13 cellular contexts compared by ENCODE assay signal in genomic region chr15:66912001-66912400, GRCh38.
DNase-seq lines count a peak whose midpoint lies in the region; ATAC-seq and TF ChIP-seq lines count a peak whose summit lies in the region.
"Had no signal": no experiment of that assay in that cellular context is flagged by ENCODE, and none has a peak within 500 bp of the region (broad histone marks: within the 10 kb centered on the region; RNA-seq: fewer than 3 reads in every experiment).

No MANE protein-coding gene starts in this region.

- H2BK120ac ChIP-seq in mesendoderm (ENCODE audit: low read depth, low read length): no peak overlapping the region

- peak overlapping the region; percentile 1 for H3K27ac Mint-ChIP-seq in CD8-positive, alpha-beta T cell

- in situ Hi-C loops in ACHN (cut with HindIII; ENCODE audit: low pct_ligation_motif_present, low pct_unique_long_range_greater_than_20kb, low sequenced_read_pairs): no loop called here

- peaks cover 5% of the 10 kb centered on the region for H3K27me3 Mint-ChIP-seq in CD8-positive, alpha-beta T cell (ENCODE audit: low read depth)

- no peak overlapping the region for H3K4me3 ChIP-seq in CD8-positive, alpha-beta T cell (ENCODE audit: low read depth, low read length)
- H3K4me3 ChIP-seq in left lung (no peak overlapping the region), mesendoderm (ENCODE audit: low read length) (no peak overlapping the region)
- H3K4me3 ChIP-seq: ascending aorta had no signal

- no peak overlapping the region for H4K8ac ChIP-seq in mesendoderm (ENCODE audit: low read depth, low read length)

- no peak overlapping the region for H3K4ac ChIP-seq in mesendoderm (ENCODE audit: low read depth, low read length)

- peak; percentile 97 for ATAC-seq in CD8-positive, alpha-beta T cell
- ATAC-seq in left lung (peak; percentile 25), GM19452 (IDR thresholded peaks at IDR 0.05; ENCODE audit: unreplicated experiment) (no peak), HG02678 (IDR thresholded peaks at IDR 0.05; ENCODE audit: unreplicated experiment) (no peak)

- no CpG with 5 or more reads among the region's 7 CpGs for WGBS in mesendoderm (ENCODE audit: extremely low coverage, insufficient coverage, low lambda C conversion rate)

- H3K18ac ChIP-seq in mesendoderm (ENCODE audit: low read length): no peak overlapping the region

- H3K36me3 ChIP-seq in CD8-positive, alpha-beta T cell (ENCODE audit: insufficient read depth, low read length): no peaks in the 10 kb centered on the region
- H3K36me3 ChIP-seq in left lung (no peaks in the 10 kb centered on the region), mesendoderm (ENCODE audit: control insufficient read depth, insufficient read depth, low read length) (no peaks in the 10 kb centered on the region)
- H3K36me3 ChIP-seq: ascending aorta had no signal

- no peak overlapping the region for H3K4me2 ChIP-seq in mesendoderm (ENCODE audit: low read length)

- no peak overlapping the region for H2BK15ac ChIP-seq in mesendoderm (replicated peaks; ENCODE audit: low read depth)

- H3K4me1 Mint-ChIP-seq in CD8-positive, alpha-beta T cell (ENCODE audit: low read depth): peaks cover 17% of the 10 kb centered on the region

- peaks cover 17% of the 10 kb centered on the region for H3K4me1 ChIP-seq in CD8-positive, alpha-beta T cell (ENCODE audit: insufficient read depth, low read length)
- H3K4me1 ChIP-seq in left lung (peaks cover 0 to 8% of the 10 kb centered on the region in 2 donors), mesendoderm (ENCODE audit: control insufficient read depth, low read depth, low read length) (no peaks in the 10 kb centered on the region)

- no peak overlapping the region for H2AK5ac ChIP-seq in mesendoderm (ENCODE audit: low read length)

- no peak overlapping the region for H4K5ac ChIP-seq in mesendoderm (ENCODE audit: low read length)

- no peak overlapping the region for H3K27ac ChIP-seq in CD8-positive, alpha-beta T cell (ENCODE audit: low read depth, low read length)
- H3K27ac ChIP-seq in left lung (no peak overlapping the region), mesendoderm (ENCODE audit: low read depth, low read length) (no peak overlapping the region)
- H3K27ac ChIP-seq: ascending aorta had no signal

- H3K9me3 ChIP-seq in CD8-positive, alpha-beta T cell (ENCODE audit: low read length): no peaks in the 10 kb centered on the region
- H3K9me3 ChIP-seq in left lung: no peaks in the 10 kb centered on the region
- H3K9me3 ChIP-seq: ascending aorta had no signal

- peak overlapping the region; percentile 32 for H3K4me3 Mint-ChIP-seq in CD8-positive, alpha-beta T cell

- H2BK5ac ChIP-seq in mesendoderm (ENCODE audit: low read length): no peak overlapping the region

- H3K79me1 ChIP-seq in mesendoderm (ENCODE audit: low read length): no peaks in the 10 kb centered on the region

- no peak overlapping the region for H3K56ac ChIP-seq in mesendoderm (ENCODE audit: low read length)

- no peaks in the 10 kb centered on the region for H3K27me3 ChIP-seq in CD8-positive, alpha-beta T cell (ENCODE audit: insufficient read depth, low read length)
- H3K27me3 ChIP-seq in left lung (no peaks in the 10 kb centered on the region), mesendoderm (ENCODE audit: insufficient read depth, low read length, poor library complexity) (no peaks in the 10 kb centered on the region)
- H3K27me3 ChIP-seq: ascending aorta had no signal

- H3K79me2 ChIP-seq in mesendoderm (ENCODE audit: control insufficient read depth, insufficient read depth, low read length): no peaks in the 10 kb centered on the region

- POLR2A ChIA-PET in CD8-positive, alpha-beta T cell (lab: Charles Lee): interaction anchor here (0.7 kb wide), 1 partner anchor 512 kb away, joined by 3 read pairs; no protein-coding TSS in a partner anchor

- CTCF ChIA-PET in CD8-positive, alpha-beta T cell (lab: Charles Lee): interaction anchor here (0.7 to 1.8 kb wide), 7 partner anchors 8 to 61 kb away, joined by 3 to 8 read pairs (median 4); no protein-coding TSS in a partner anchor

- peak in 4 of 7 experiments; percentile 13 to 64 (median 46) for DNase-seq in CD8-positive, alpha-beta T cell
- DNase-seq in MV-4-11 (lab: John Stamatoyannopoulos, UW) (peak; percentile 86), left lung (no peak), mesendoderm (no peak), ACHN (no peak)
- DNase-seq in activated CD4-positive, alpha-beta T cell treated with anti-CD3 and anti-CD28 coated beads, Interleukin-2, amount 50 U/mL, for 1 hour: peak; percentile 19
- DNase-seq: COR-L47; effector CD8-positive, alpha-beta T cell; NCI-H2171; occipital lobe had no signal

- intact Hi-C loops in CD8-positive, alpha-beta T cell (cut with DNase I, micrococcal nuclease): no loop called here
- intact Hi-C loops in left lung (cut with DNase I): no loop called here

- no peak overlapping the region for H3K9ac ChIP-seq in mesendoderm (ENCODE audit: low read length)

- TF ChIP-seq CTCF in CD8-positive, alpha-beta T cell (IDR thresholded peaks at IDR 0.05): no peak
- TF ChIP-seq CTCF in left lung (IDR thresholded peaks at IDR 0.05): no peak

- no peaks in the 10 kb centered on the region for H3K36me3 Mint-ChIP-seq in CD8-positive, alpha-beta T cell

- H3K9me3 Mint-ChIP-seq in CD8-positive, alpha-beta T cell: no peaks in the 10 kb centered on the region

- H3K23ac ChIP-seq in mesendoderm (ENCODE audit: low read length): no peak overlapping the region

Comparison
In these comparisons a context has a peak if more than half of its experiments do, and no peak if none do; other contexts are left out.
1. ATAC-seq: peak in CD8-positive, alpha-beta T cell (single experiment) and left lung (single experiment); none in GM19452 (single experiment) and HG02678 (single experiment).
2. DNase-seq: peak in CD8-positive, alpha-beta T cell (4 of 7), MV-4-11 (single experiment) and activated CD4-positive, alpha-beta T cell treated with anti-CD3 and anti-CD28 coated beads, Interleukin-2, amount 50 U/mL, for 1 hour (single experiment); none in left lung (0 of 2), mesendoderm (single experiment) and ACHN (single experiment).